ENCODE assay signal across 27 cellular contexts in genomic region chr16:79402356-79402755, GRCh38.
DNase-seq lines count a peak whose midpoint lies in the region; ATAC-seq and TF ChIP-seq lines count a peak whose summit lies in the region.
"Had no signal": no experiment of that assay in that cellular context is flagged by ENCODE, and none has a peak within 500 bp of the region (broad histone marks: within the 10 kb centered on the region; RNA-seq: fewer than 3 reads in every experiment).

No MANE protein-coding gene starts in this region.

- H3K4me3 Mint-ChIP-seq in activated CD8-positive, alpha-beta T cell treated with anti-CD3 and anti-CD28 coated beads, Interleukin-2, amount 10 ng/mL, durations not matched to agents 7 days and 5 days: no peak overlapping the region
- no peak overlapping the region for H3K4me3 Mint-ChIP-seq in activated naive CD8-positive, alpha-beta T cell treated with anti-CD3 and anti-CD28 coated beads, Interleukin-2, amount 50 U/mL, for 24 hours
- H3K4me3 Mint-ChIP-seq: CD4-positive, alpha-beta T cell; central memory CD8-positive, alpha-beta T cell; naive thymus-derived CD8-positive, alpha-beta T cell had no signal

- no peak overlapping the region for H3K9ac ChIP-seq in mesendoderm (ENCODE audit: low read length)
- H3K9ac ChIP-seq: SK-N-SH had no signal

- TF ChIP-seq EP300 in upper lobe of left lung (IDR thresholded peaks at IDR 0.05): no peak

- no peak overlapping the region for H2BK5ac ChIP-seq in mesendoderm (ENCODE audit: low read length)

- H3K79me2 ChIP-seq in mesendoderm (ENCODE audit: control insufficient read depth, insufficient read depth, low read length): no peaks in the 10 kb centered on the region

- H3K4me1 ChIP-seq in foreskin keratinocyte (no peaks in the 10 kb centered on the region), mesendoderm (ENCODE audit: control insufficient read depth, low read depth, low read length) (no peaks in the 10 kb centered on the region), upper lobe of left lung (no peaks in the 10 kb centered on the region)
- H3K4me1 ChIP-seq: ascending aorta, pancreas had no signal

- no CpG with 5 or more reads among the region's 5 CpGs for WGBS in mesendoderm (ENCODE audit: extremely low coverage, insufficient coverage, low lambda C conversion rate)
- WGBS in upper lobe of left lung, 2 donors: 83 to 86% methylated on average over 5 of the region's 5 CpGs

- no peak overlapping the region for H3K27ac ChIP-seq in foreskin keratinocyte
- no peak overlapping the region for H3K27ac ChIP-seq in mesendoderm (ENCODE audit: low read depth, low read length)
- H3K27ac ChIP-seq in upper lobe of left lung: no peak overlapping the region
- H3K27ac ChIP-seq: ascending aorta, esophagus squamous epithelium, pancreas had no signal

- H3K4ac ChIP-seq in mesendoderm (ENCODE audit: low read depth, low read length): no peak overlapping the region

- H3K23ac ChIP-seq in mesendoderm (ENCODE audit: low read length): peak overlapping the region; percentile 66

- no peaks in the 10 kb centered on the region for H3K9me3 Mint-ChIP-seq in activated CD8-positive, alpha-beta T cell treated with anti-CD3 and anti-CD28 coated beads, Interleukin-2, amount 10 ng/mL, durations not matched to agents 7 days and 5 days (ENCODE audit: insufficient read depth)
- H3K9me3 Mint-ChIP-seq in activated naive CD8-positive, alpha-beta T cell treated with anti-CD3 and anti-CD28 coated beads, Interleukin-2, amount 50 U/mL, for 24 hours: no peaks in the 10 kb centered on the region
- H3K9me3 Mint-ChIP-seq: CD4-positive, alpha-beta T cell; central memory CD8-positive, alpha-beta T cell; naive thymus-derived CD8-positive, alpha-beta T cell had no signal

- POLR2A ChIA-PET in activated CD8-positive, alpha-beta T cell treated with anti-CD3 and anti-CD28 coated beads, Interleukin-2, amount 10 ng/mL, durations not matched to agents 7 days and 5 days (lab: Charles Lee): no interaction called here

- TF ChIP-seq POLR2A in upper lobe of left lung (IDR thresholded peaks at IDR 0.05): no peak

- no peak overlapping the region for H4K5ac ChIP-seq in mesendoderm (ENCODE audit: low read length)

- ATAC-seq in foreskin keratinocyte: peak; percentile 32
- ATAC-seq in upper lobe of left lung (ENCODE audit: low FRiP score in 2 of 2): peak; percentile 16 to 36
- no peak for ATAC-seq in activated CD8-positive, alpha-beta T cell treated with anti-CD3 and anti-CD28 coated beads, Interleukin-2, amount 10 ng/mL, durations not matched to agents 7 days and 5 days
- ATAC-seq in GM19397 (IDR thresholded peaks at IDR 0.05; ENCODE audit: unreplicated experiment): no peak
- ATAC-seq in activated naive CD8-positive, alpha-beta T cell treated with anti-CD3 and anti-CD28 coated beads, Interleukin-2, amount 50 U/mL, for 24 hours: no peak
- ATAC-seq: activated CD4-positive, CD25-positive, alpha-beta regulatory T cell treated with anti-CD3 and anti-CD28 coated beads, Interleukin-2, amount 50 U/mL, for 24 hours; naive thymus-derived CD8-positive, alpha-beta T cell had no signal

- H3K79me1 ChIP-seq in mesendoderm (ENCODE audit: low read length): no peaks in the 10 kb centered on the region

- H3K4me2 ChIP-seq in mesendoderm (ENCODE audit: low read length): no peak overlapping the region
- H3K4me2 ChIP-seq: SK-N-SH had no signal

- DNase-seq in LoVo (ENCODE audit: low spot score) (peak; percentile 71), foreskin keratinocyte (no peak), mesendoderm (peak; percentile 39), upper lobe of left lung (peak; percentile 28 to 66)
- DNase-seq in activated CD8-positive, alpha-beta T cell treated with anti-CD3 and anti-CD28 coated beads, Interleukin-2, amount 10 ng/mL, durations not matched to agents 7 days and 5 days: no peak
- DNase-seq in activated naive CD8-positive, alpha-beta T cell treated with anti-CD3 and anti-CD28 coated beads, Interleukin-2, amount 50 U/mL, for 24 hours: no peak
- DNase-seq in effector CD8-positive, alpha-beta T cell (lab: John Stamatoyannopoulos, UW): no peak
- DNase-seq: activated CD8-positive, alpha-beta memory T cell treated with anti-CD3 and anti-CD28 coated beads for 24 hours; activated naive CD4-positive, alpha-beta T cell treated with anti-CD3 and anti-CD28 coated beads, Interleukin-2, amount 50 U/mL, for 16 hours; CD4-positive, alpha-beta T cell; DMS53; esophagus squamous epithelium; Kasumi-1; naive thymus-derived CD8-positive, alpha-beta T cell; NCI-H1092 treated with DMSO at 0.1 percent for 48 hours; NCI-H2081 treated with DMSO at 0.1 percent for 48 hours; NCI-H510A; SK-N-SH; stimulated activated CD4-positive, alpha-beta T cell treated with anti-CD3 and anti-CD28 coated beads, Interleukin-2, amount 100 ng/mL, for 24 hours; stimulated activated naive CD4-positive, alpha-beta T cell; T1000 had no signal

- H3K4me3 ChIP-seq in mesendoderm (ENCODE audit: low read length) (no peak overlapping the region), upper lobe of left lung (no peak overlapping the region)
- H3K4me3 ChIP-seq: ascending aorta, esophagus squamous epithelium, lung, pancreas had no signal

- no peak overlapping the region for H2BK120ac ChIP-seq in mesendoderm (ENCODE audit: low read depth, low read length)

- no peaks in the 10 kb centered on the region for H3K27me3 ChIP-seq in foreskin keratinocyte
- H3K27me3 ChIP-seq in mesendoderm (ENCODE audit: insufficient read depth, low read length, poor library complexity): no peaks in the 10 kb centered on the region
- H3K27me3 ChIP-seq in upper lobe of left lung: no peaks in the 10 kb centered on the region
- H3K27me3 ChIP-seq: ascending aorta, esophagus squamous epithelium, pancreas had no signal

- H3K36me3 Mint-ChIP-seq in activated CD8-positive, alpha-beta T cell treated with anti-CD3 and anti-CD28 coated beads, Interleukin-2, amount 10 ng/mL, durations not matched to agents 7 days and 5 days (ENCODE audit: low read depth): no peaks in the 10 kb centered on the region
- H3K36me3 Mint-ChIP-seq in activated naive CD8-positive, alpha-beta T cell treated with anti-CD3 and anti-CD28 coated beads, Interleukin-2, amount 50 U/mL, for 24 hours (ENCODE audit: low read depth): no peaks in the 10 kb centered on the region
- H3K36me3 Mint-ChIP-seq: naive thymus-derived CD8-positive, alpha-beta T cell had no signal

- H4K8ac ChIP-seq in mesendoderm (ENCODE audit: low read depth, low read length): no peak overlapping the region

- H3K56ac ChIP-seq in mesendoderm (ENCODE audit: low read length): peak overlapping the region; percentile 25

- H3K27ac Mint-ChIP-seq in activated CD8-positive, alpha-beta T cell treated with anti-CD3 and anti-CD28 coated beads, Interleukin-2, amount 10 ng/mL, durations not matched to agents 7 days and 5 days: no peak overlapping the region
- H3K27ac Mint-ChIP-seq in activated naive CD8-positive, alpha-beta T cell treated with anti-CD3 and anti-CD28 coated beads, Interleukin-2, amount 50 U/mL, for 24 hours: no peak overlapping the region
- H3K27ac Mint-ChIP-seq: CD4-positive, alpha-beta T cell; naive thymus-derived CD8-positive, alpha-beta T cell had no signal

- H3K36me3 ChIP-seq in mesendoderm (ENCODE audit: control insufficient read depth, insufficient read depth, low read length): no peaks in the 10 kb centered on the region
- H3K36me3 ChIP-seq in upper lobe of left lung: no peaks in the 10 kb centered on the region
- H3K36me3 ChIP-seq: ascending aorta, esophagus squamous epithelium, pancreas had no signal

- TF ChIP-seq CTCF in foreskin keratinocyte (conservative IDR thresholded peaks at IDR 0.05): no peak
- TF ChIP-seq CTCF in upper lobe of left lung (IDR thresholded peaks at IDR 0.05): no peak

- H2BK15ac ChIP-seq in mesendoderm (replicated peaks; ENCODE audit: low read depth): no peak overlapping the region

- H2AK5ac ChIP-seq in mesendoderm (ENCODE audit: low read length): no peak overlapping the region

- CTCF ChIA-PET in activated CD8-positive, alpha-beta T cell treated with anti-CD3 and anti-CD28 coated beads, Interleukin-2, amount 10 ng/mL, durations not matched to agents 7 days and 5 days (lab: Charles Lee): no interaction called here

- peaks cover 2% of the 10 kb centered on the region for H3K27me3 Mint-ChIP-seq in activated CD8-positive, alpha-beta T cell treated with anti-CD3 and anti-CD28 coated beads, Interleukin-2, amount 10 ng/mL, durations not matched to agents 7 days and 5 days (ENCODE audit: low read depth)
- H3K27me3 Mint-ChIP-seq in activated naive CD8-positive, alpha-beta T cell treated with anti-CD3 and anti-CD28 coated beads, Interleukin-2, amount 50 U/mL, for 24 hours: peaks cover under 1% of the 10 kb centered on the region
- H3K27me3 Mint-ChIP-seq: CD4-positive, alpha-beta T cell; central memory CD8-positive, alpha-beta T cell had no signal

- H3K18ac ChIP-seq in mesendoderm (ENCODE audit: low read length): no peak overlapping the region

- no peaks in the 10 kb centered on the region for H3K9me3 ChIP-seq in upper lobe of left lung
- H3K9me3 ChIP-seq: ascending aorta, pancreas, SK-N-SH had no signal

- H3K4me1 Mint-ChIP-seq in activated CD8-positive, alpha-beta T cell treated with anti-CD3 and anti-CD28 coated beads, Interleukin-2, amount 10 ng/mL, durations not matched to agents 7 days and 5 days (ENCODE audit: low read depth): no peaks in the 10 kb centered on the region
- no peaks in the 10 kb centered on the region for H3K4me1 Mint-ChIP-seq in activated naive CD8-positive, alpha-beta T cell treated with anti-CD3 and anti-CD28 coated beads, Interleukin-2, amount 50 U/mL, for 24 hours
- H3K4me1 Mint-ChIP-seq: central memory CD8-positive, alpha-beta T cell; naive thymus-derived CD8-positive, alpha-beta T cell had no signal

Comparison
In these comparisons a context has a peak if more than half of its experiments do, and no peak if none do; other contexts are left out.
1. DNase-seq: peak in LoVo (single experiment), mesendoderm (single experiment) and upper lobe of left lung (2 of 2); none in foreskin keratinocyte (0 of 2), activated CD8-positive, alpha-beta T cell treated with anti-CD3 and anti-CD28 coated beads, Interleukin-2, amount 10 ng/mL, durations not matched to agents 7 days and 5 days (single experiment), activated naive CD8-positive, alpha-beta T cell treated with anti-CD3 and anti-CD28 coated beads, Interleukin-2, amount 50 U/mL, for 24 hours (single experiment) and effector CD8-positive, alpha-beta T cell (single experiment).
2. ATAC-seq: peak in foreskin keratinocyte (single experiment) and upper lobe of left lung (2 of 2); none in activated CD8-positive, alpha-beta T cell treated with anti-CD3 and anti-CD28 coated beads, Interleukin-2, amount 10 ng/mL, durations not matched to agents 7 days and 5 days (single experiment), GM19397 (single experiment) and activated naive CD8-positive, alpha-beta T cell treated with anti-CD3 and anti-CD28 coated beads, Interleukin-2, amount 50 U/mL, for 24 hours (single experiment).